Comparison of ENCODE assay signal across 8 cellular contexts in the genomic region with DNA sequence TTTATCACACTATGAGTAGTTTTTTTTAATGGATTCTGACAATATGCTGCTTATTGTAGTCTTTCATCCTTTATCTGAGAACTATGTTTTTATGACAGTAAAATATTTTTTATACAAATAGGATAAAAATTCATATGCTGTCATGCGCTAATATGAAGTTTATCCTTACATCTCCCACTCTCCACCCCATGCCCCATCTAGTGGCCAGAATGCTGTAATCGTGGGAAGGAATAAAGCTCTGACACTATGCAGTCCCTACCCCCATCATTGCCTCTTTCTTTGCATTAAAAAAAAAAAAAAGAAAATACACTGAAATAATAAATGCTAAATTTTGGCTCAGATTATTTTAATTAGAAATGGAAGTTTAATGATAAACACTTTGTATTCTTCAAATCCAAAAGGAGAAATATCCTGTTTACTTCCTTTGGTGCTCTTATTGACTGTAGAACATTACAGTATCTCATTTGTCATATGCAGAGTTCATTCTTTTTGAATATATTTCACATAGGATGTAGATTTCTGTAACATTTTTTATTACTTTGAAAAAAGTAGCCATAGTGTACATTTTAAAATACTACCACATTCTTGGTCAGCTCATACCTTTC.
A peak's percentile ranks its signal among the peaks of the same experiment; 100 is the strongest.
DNase-seq lines count a peak whose midpoint lies in the region; ATAC-seq, FAIRE-seq and TF ChIP-seq lines count a peak whose summit lies in the region.

No MANE protein-coding gene starts in this region.

- no peaks in the 10 kb centered on the region for H3K9me2 ChIP-seq in OCI-LY1 (ENCODE audit: low read depth, low read length)

- no peak overlapping the region for H3K9ac ChIP-seq in OCI-LY1 (ENCODE audit: low read length)

- no peaks in the 10 kb centered on the region for H3K36me3 ChIP-seq in OCI-LY1 (ENCODE audit: insufficient read depth, low read length)

- H3F3A ChIP-seq in OCI-LY1 (ENCODE audit: insufficient read depth, low read length), result no peaks in the 10 kb centered on the region

- H3K36me3 Mint-ChIP-seq in naive thymus-derived CD8-positive, alpha-beta T cell, result no peaks in the 10 kb centered on the region

- H3K27ac Mint-ChIP-seq in naive thymus-derived CD8-positive, alpha-beta T cell, result no peak overlapping the region

- H3K4me3 ChIP-seq in OCI-LY1 (ENCODE audit: low read depth, low read length, poor library complexity, severe bottlenecking) (no peak overlapping the region), fibroblast of the aortic adventitia (ENCODE audit: low read depth, low read length) (no peak overlapping the region)

- no peaks in the 10 kb centered on the region for H3K9me3 ChIP-seq in OCI-LY1 (ENCODE audit: low read length)

- H2AFZ ChIP-seq in OCI-LY1 (ENCODE audit: low read length), result no peak overlapping the region

- no peak for TF ChIP-seq POLR2A in GM12892 (IDR thresholded peaks at IDR 0.05; ENCODE audit: low read depth, low read length)

- no peak overlapping the region for H3K4me2 ChIP-seq in OCI-LY1 (ENCODE audit: low read length)

- DNase-seq in fibroblast of the aortic adventitia (ENCODE audit: low read depth) (peak; percentile 68), putamen (ENCODE audit: low spot score) (peak; percentile 22), RPMI8226 (no peak), GM12892 (ENCODE audit: insufficient read length) (no peak)
- no peak for DNase-seq in naive thymus-derived CD8-positive, alpha-beta T cell

- POLR2A ChIA-PET in naive thymus-derived CD8-positive, alpha-beta T cell (lab: Charles Lee), result no interaction called here

- no peaks in the 10 kb centered on the region for H3K79me2 ChIP-seq in OCI-LY1 (ENCODE audit: insufficient read depth, low read length)

- ATAC-seq in GM21717 (IDR thresholded peaks at IDR 0.05; ENCODE audit: unreplicated experiment), result no peak
- ATAC-seq in naive thymus-derived CD8-positive, alpha-beta T cell, result no peak

- no peaks in the 10 kb centered on the region for H3K9me3 Mint-ChIP-seq in naive thymus-derived CD8-positive, alpha-beta T cell

- no peak overlapping the region for H3K4me3 Mint-ChIP-seq in naive thymus-derived CD8-positive, alpha-beta T cell

- H3K4me1 Mint-ChIP-seq in naive thymus-derived CD8-positive, alpha-beta T cell, result no peaks in the 10 kb centered on the region

- H3K27me3 ChIP-seq in OCI-LY1 (ENCODE audit: insufficient read depth, low read length), result no peaks in the 10 kb centered on the region

- no peak for FAIRE-seq in GM12892 (lab: Jason Lieb, UNC)

- no peaks in the 10 kb centered on the region for H4K20me1 ChIP-seq in OCI-LY1 (ENCODE audit: insufficient read depth, low read length)

- no peaks in the 10 kb centered on the region for H3K4me1 ChIP-seq in OCI-LY1 (ENCODE audit: insufficient read depth, low read length, severe bottlenecking)

- TF ChIP-seq CTCF in GM12874 (IDR thresholded peaks at IDR 0.05; ENCODE audit: insufficient read depth, low read depth, low read length), result 0 out of 2 replicates have a peak, but pooled peaks have one; percentile 15
- TF ChIP-seq CTCF in OCI-LY1 (IDR thresholded peaks at IDR 0.05; ENCODE audit: low read length), result peak; percentile 47
- peak; percentile 89 for TF ChIP-seq CTCF in fibroblast of the aortic adventitia (IDR thresholded peaks at IDR 0.05; ENCODE audit: insufficient read depth, low read length)

- H3K27ac ChIP-seq in OCI-LY1 (ENCODE audit: low read depth, low read length, poor library complexity, severe bottlenecking), result no peak overlapping the region

- H3K27me3 Mint-ChIP-seq in naive thymus-derived CD8-positive, alpha-beta T cell, result no peaks in the 10 kb centered on the region

Comparison
In these comparisons a context has a peak if more than half of its experiments do, and no peak if none do; other contexts are left out.
1. CTCF ChIP-seq: peak in every context shown above with its lines; median percentile 89 in fibroblast of the aortic adventitia; 47 in OCI-LY1; 15 in GM12874.
2. DNase-seq: peak in fibroblast of the aortic adventitia (single experiment) and putamen (single experiment); none in RPMI8226 (single experiment), GM12892 (single experiment) and naive thymus-derived CD8-positive, alpha-beta T cell (0 of 10).